Comparison of ENCODE assay signal across 1 cellular context in the genomic region with DNA sequence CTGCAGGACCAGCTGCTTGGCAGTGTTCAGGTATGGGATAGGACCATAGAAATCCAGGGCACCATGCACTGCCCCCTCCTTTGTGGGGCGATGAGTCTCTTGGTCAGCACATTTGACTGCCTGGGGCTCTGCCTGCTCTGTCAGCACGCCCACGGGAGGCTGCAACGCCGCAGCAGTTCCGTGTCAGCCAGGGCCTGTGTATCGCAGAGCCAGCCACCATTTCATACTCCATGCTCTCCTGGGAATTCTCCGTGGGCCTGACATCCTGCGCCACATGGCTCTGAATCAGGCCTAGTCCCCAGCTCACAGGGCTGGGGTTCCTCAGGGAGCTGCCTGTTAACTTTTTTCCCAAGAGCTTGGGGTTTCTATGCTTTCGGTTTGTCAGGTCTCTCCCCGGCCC.
TF ChIP-seq lines count a peak whose summit lies in the region.

No MANE protein-coding gene starts in this region.

TF ChIP-seq in K562, 482 proteins besides CTCF, POLR2A, EP300 and RAD21:
- TF ChIP-seq SREBF1 (IDR thresholded peaks at IDR 0.05; ENCODE audit: borderline replicate concordance, low read depth, low read length) (no peak), EGR1 (conservative IDR thresholded peaks at IDR 0.05) (peak; percentile 72), DIDO1 (tag; IDR thresholded peaks at IDR 0.05; ENCODE audit: low read depth) (no peak), THRB (CRISPR knock-in tag; conservative IDR thresholded peaks at IDR 0.05) (no peak)
TF ChIP-seq in K562: peak in this region for 1.
